Comparison of ENCODE assay signal across 22 cellular contexts in the genomic region with DNA sequence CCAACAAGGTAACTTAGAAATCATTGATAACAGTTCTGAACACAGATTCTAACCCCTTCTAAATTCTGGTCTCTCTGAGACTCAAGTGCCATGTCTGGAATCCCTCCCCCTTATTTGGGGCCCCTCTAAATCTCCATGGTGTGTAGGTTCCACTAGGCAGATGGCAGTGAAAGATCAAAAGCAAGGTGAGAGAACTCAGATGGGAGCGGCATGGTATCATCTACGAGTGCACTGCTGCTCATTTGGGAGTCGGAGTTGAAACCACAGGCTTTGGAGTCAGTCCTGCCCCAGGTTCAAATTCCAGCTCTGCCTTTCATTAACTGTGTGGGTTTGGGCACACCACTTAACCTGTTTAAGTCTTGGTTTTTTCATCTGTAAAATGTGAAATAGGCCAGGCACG.
"Had no signal": no experiment of that assay in that cellular context is flagged by ENCODE, and none has a peak within 500 bp of the region (broad histone marks: within the 10 kb centered on the region; RNA-seq: fewer than 3 reads in every experiment).

No MANE protein-coding gene starts in this region.

- DNase-seq: colonic mucosa; gastrocnemius medialis; glutamatergic neuron; kidney; left cardiac atrium; left ventricle myocardium inferior; lower lobe of right lung; mesenchymal stem cell; midbrain; occipital lobe; pancreas; right cardiac atrium; stimulated activated CD4-positive, alpha-beta T cell treated with anti-CD3 and anti-CD28 coated beads, Interleukin-4, amount 100 ng/mL, for 1 hour; stimulated activated CD8-positive, alpha-beta memory T cell treated with anti-CD3 and anti-CD28 coated beads, Interleukin-4, amount 100 ng/mL, for 48 hours; testis; upper lobe of right lung had no signal

- H3K4me1 ChIP-seq: colonic mucosa, gastrocnemius medialis, lower lobe of right lung, pancreas, testis, upper lobe of right lung had no signal

- H3K27ac Mint-ChIP-seq: nephron; progenitor cell of endocrine pancreas; stimulated activated effector memory CD8-positive, alpha-beta T cell treated with anti-CD3 and anti-CD28 coated beads, Interleukin-12 subunit alpha, Interleukin-12 subunit beta, amount 100 ng/mL, for 72 hours; stimulated activated naive CD8-positive, alpha-beta T cell treated with anti-CD3 and anti-CD28 coated beads, Interleukin-15, Interleukin-2, amounts not matched to agents 100 ng/mL and 50 ng/mL, for 24 hours had no signal

- H3K9me3 ChIP-seq: colonic mucosa, gastrocnemius medialis, left ventricle myocardium inferior, lower lobe of right lung, pancreas, testis, tibial nerve, upper lobe of right lung had no signal

- H3K36me3 Mint-ChIP-seq: stimulated activated effector memory CD8-positive, alpha-beta T cell treated with anti-CD3 and anti-CD28 coated beads, Interleukin-12 subunit alpha, Interleukin-12 subunit beta, amount 100 ng/mL, for 72 hours had no signal

- H3K27me3 Mint-ChIP-seq: progenitor cell of endocrine pancreas; stimulated activated naive CD8-positive, alpha-beta T cell treated with anti-CD3 and anti-CD28 coated beads, Interleukin-15, Interleukin-2, amounts not matched to agents 100 ng/mL and 50 ng/mL, for 24 hours had no signal

- H3K27ac ChIP-seq: colonic mucosa, gastrocnemius medialis, left ventricle myocardium inferior, lower lobe of right lung, pancreas, testis, upper lobe of right lung had no signal

- H3K4me3 Mint-ChIP-seq: nephron; stimulated activated effector memory CD8-positive, alpha-beta T cell treated with anti-CD3 and anti-CD28 coated beads, Interleukin-12 subunit alpha, Interleukin-12 subunit beta, amount 100 ng/mL, for 72 hours; stimulated activated naive CD8-positive, alpha-beta T cell treated with anti-CD3 and anti-CD28 coated beads, Interleukin-15, Interleukin-2, amounts not matched to agents 100 ng/mL and 50 ng/mL, for 24 hours had no signal

- H3K4me1 Mint-ChIP-seq: stimulated activated effector memory CD8-positive, alpha-beta T cell treated with anti-CD3 and anti-CD28 coated beads, Interleukin-12 subunit alpha, Interleukin-12 subunit beta, amount 100 ng/mL, for 72 hours had no signal

- H3K9me3 Mint-ChIP-seq: nephron; stimulated activated effector memory CD8-positive, alpha-beta T cell treated with anti-CD3 and anti-CD28 coated beads, Interleukin-12 subunit alpha, Interleukin-12 subunit beta, amount 100 ng/mL, for 72 hours; stimulated activated naive CD8-positive, alpha-beta T cell treated with anti-CD3 and anti-CD28 coated beads, Interleukin-15, Interleukin-2, amounts not matched to agents 100 ng/mL and 50 ng/mL, for 24 hours had no signal

- H3K36me3 ChIP-seq: colonic mucosa, gastrocnemius medialis, left ventricle myocardium inferior, lower lobe of right lung, pancreas, tibial nerve, upper lobe of right lung had no signal

- H3K4me3 ChIP-seq: colonic mucosa, gastrocnemius medialis, left ventricle myocardium inferior, lower lobe of right lung, pancreas, testis, tibial nerve, upper lobe of right lung had no signal

- H3K27me3 ChIP-seq: colonic mucosa, gastrocnemius medialis, pancreas, testis, tibial nerve, upper lobe of right lung had no signal

- ATAC-seq: esophagus mucosa; gastrocnemius medialis; left cardiac atrium; pancreas; right cardiac atrium; stimulated activated effector memory CD8-positive, alpha-beta T cell treated with anti-CD3 and anti-CD28 coated beads, Interleukin-12 subunit alpha, Interleukin-12 subunit beta, amount 100 ng/mL, for 72 hours; upper lobe of right lung had no signal
